Comparison of ENCODE assay signal across 22 cellular contexts in the genomic region with DNA sequence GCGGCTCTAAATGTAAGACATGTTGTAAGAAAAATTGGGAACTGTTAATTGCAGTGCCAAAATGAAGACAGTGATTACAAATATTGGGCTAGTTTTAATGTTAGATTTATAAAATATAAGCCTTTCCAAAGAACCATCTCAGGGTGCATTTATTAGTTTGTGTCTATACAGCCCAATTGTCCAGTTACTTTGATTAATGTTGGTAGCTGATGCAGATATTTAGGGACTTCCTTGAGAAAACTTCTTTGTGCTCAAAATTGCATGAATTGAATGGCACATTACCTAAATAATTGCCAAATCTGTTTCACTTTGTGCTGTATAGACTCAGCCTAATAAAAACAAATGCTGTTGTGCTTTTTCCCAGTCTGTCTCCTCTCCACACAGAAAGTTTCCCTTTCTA.
A peak's percentile ranks its signal among the peaks of the same experiment; 100 is the strongest.
DNase-seq lines count a peak whose midpoint lies in the region; ATAC-seq and TF ChIP-seq lines count a peak whose summit lies in the region.
"Had no signal": no experiment of that assay in that cellular context is flagged by ENCODE, and none has a peak within 500 bp of the region (broad histone marks: within the 10 kb centered on the region; RNA-seq: fewer than 3 reads in every experiment).

No MANE protein-coding gene starts in this region.

- H3K27me3 ChIP-seq in CD8-positive, alpha-beta memory T cell (ENCODE audit: insufficient read depth, low read length, poor library complexity, severe bottlenecking): no peaks in the 10 kb centered on the region
- H3K27me3 ChIP-seq in tibial nerve: no peaks in the 10 kb centered on the region
- H3K27me3 ChIP-seq: brain microvascular endothelial cell, heart right ventricle, neutrophil had no signal

- peaks cover 43% of the 10 kb centered on the region for H3K4me1 ChIP-seq in CD8-positive, alpha-beta memory T cell (ENCODE audit: insufficient read depth, low read length)
- H3K4me1 ChIP-seq in tibial nerve: peaks cover 0 to 7% (median under 1%) of the 10 kb centered on the region in 4 donors

- H3K27ac ChIP-seq in CD8-positive, alpha-beta memory T cell (ENCODE audit: low read depth, low read length): peak overlapping the region; percentile 14
- peak overlapping the region in 1 of 4 donors; percentile 53 for H3K27ac ChIP-seq in tibial nerve
- H3K27ac ChIP-seq: 22Rv1, brain microvascular endothelial cell, dorsolateral prefrontal cortex, neutrophil, thoracic aorta had no signal

- CTCF ChIA-PET in CD8-positive, alpha-beta memory T cell (lab: Charles Lee): interaction anchor here (1.1 kb wide), 1 partner anchor 40 kb away, joined by 3 read pairs; no protein-coding TSS in a partner anchor
- CTCF ChIA-PET in activated CD4-positive, alpha-beta memory T cell treated with anti-CD3 and anti-CD28 coated beads, Interleukin-2, amount 10 ng/mL, durations not matched to agents 7 days and 5 days (lab: Charles Lee): interaction anchor here (1.0 to 1.6 kb wide), 4 partner anchors 10 to 656 kb away, joined by 3 to 10 read pairs (median 4); no protein-coding TSS in a partner anchor

- H3K27me3 Mint-ChIP-seq in T-helper 1 cell treated with Interleukin-12 subunit alpha and Interleukin-12 subunit beta and Interleukin-4 antibody, amounts not matched to agents 30 μg/mL and 1 μg/mL, for 36 hours (ENCODE audit: low read depth): no peaks in the 10 kb centered on the region
- peaks cover 0 to 1% of the 10 kb centered on the region in 2 donors for H3K27me3 Mint-ChIP-seq in CD8-positive, alpha-beta memory T cell
- H3K27me3 Mint-ChIP-seq in activated CD4-positive, alpha-beta memory T cell treated with anti-CD3 and anti-CD28 coated beads, Interleukin-2, amount 10 ng/mL, durations not matched to agents 7 days and 5 days: no peaks in the 10 kb centered on the region
- no peaks in the 10 kb centered on the region for H3K27me3 Mint-ChIP-seq in memory B cell

- DNase-seq in T-helper 1 cell (no peak), memory B cell (ENCODE audit: low spot score in 2 of 2) (no peak), tibial nerve (ENCODE audit: low spot score in 2 of 2) (no peak), NOMO-1 treated with dmso at 0.1 percent for 144 hours (lab: John Stamatoyannopoulos, UW; ENCODE audit: unreplicated experiment) (no peak)
- no peak for DNase-seq in CD8-positive, alpha-beta memory T cell
- DNase-seq in activated CD4-positive, alpha-beta memory T cell treated with anti-CD3 and anti-CD28 coated beads, Interleukin-2, amount 10 ng/mL, durations not matched to agents 7 days and 5 days: no peak
- DNase-seq: activated gamma-delta T cell, brain microvascular endothelial cell, dorsolateral prefrontal cortex, heart right ventricle, islet precursor cell, mesendoderm, MM.1S, NCI-H2029 treated with DMSO at 0.1 percent for 48 hours, NCI-H69 had no signal

- H3K9me3 ChIP-seq in CD8-positive, alpha-beta memory T cell (ENCODE audit: low read length): no peaks in the 10 kb centered on the region
- H3K9me3 ChIP-seq in tibial nerve: no peaks in the 10 kb centered on the region
- H3K9me3 ChIP-seq: heart right ventricle, neutrophil, thoracic aorta had no signal

- H3K27ac Mint-ChIP-seq in T-helper 1 cell treated with Interleukin-12 subunit alpha and Interleukin-12 subunit beta and Interleukin-4 antibody, amounts not matched to agents 30 μg/mL and 1 μg/mL, for 36 hours: peak overlapping the region; percentile 93
- peak overlapping the region; percentile 92 to 100 (median 96) for H3K27ac Mint-ChIP-seq in CD8-positive, alpha-beta memory T cell
- H3K27ac Mint-ChIP-seq in activated CD4-positive, alpha-beta memory T cell treated with anti-CD3 and anti-CD28 coated beads, Interleukin-2, amount 10 ng/mL, durations not matched to agents 7 days and 5 days: peak overlapping the region; percentile 90
- H3K27ac Mint-ChIP-seq in memory B cell: peak overlapping the region; percentile 76

- peaks cover 26% of the 10 kb centered on the region for H3K36me3 ChIP-seq in CD8-positive, alpha-beta memory T cell (ENCODE audit: insufficient read depth, low read length)
- H3K36me3 ChIP-seq in tibial nerve: no peaks in the 10 kb centered on the region
- H3K36me3 ChIP-seq: brain microvascular endothelial cell, heart right ventricle, neutrophil, thoracic aorta had no signal

- peaks cover 71% of the 10 kb centered on the region for H3K4me1 Mint-ChIP-seq in T-helper 1 cell treated with Interleukin-12 subunit alpha and Interleukin-12 subunit beta and Interleukin-4 antibody, amounts not matched to agents 30 μg/mL and 1 μg/mL, for 36 hours (ENCODE audit: low read depth)
- peaks cover 50 to 64% (median 61%) of the 10 kb centered on the region in 3 donors for H3K4me1 Mint-ChIP-seq in CD8-positive, alpha-beta memory T cell
- H3K4me1 Mint-ChIP-seq in activated CD4-positive, alpha-beta memory T cell treated with anti-CD3 and anti-CD28 coated beads, Interleukin-2, amount 10 ng/mL, durations not matched to agents 7 days and 5 days: peaks cover 78% of the 10 kb centered on the region
- peaks cover 49% of the 10 kb centered on the region for H3K4me1 Mint-ChIP-seq in memory B cell

- 100% methylated on average over 1 of the region's 1 CpG for WGBS in tibial nerve, 2 donors

- TF ChIP-seq CTCF in tibial nerve (IDR thresholded peaks at IDR 0.05): no peak

- TF ChIP-seq EP300 in tibial nerve (IDR thresholded peaks at IDR 0.05): no peak

- TF ChIP-seq POLR2A in tibial nerve (IDR thresholded peaks at IDR 0.05): no peak

- H3K4me3 ChIP-seq in CD8-positive, alpha-beta memory T cell (ENCODE audit: low read length): peak overlapping the region; percentile 65
- no peak overlapping the region for H3K4me3 ChIP-seq in tibial nerve
- H3K4me3 ChIP-seq: dorsolateral prefrontal cortex, thoracic aorta had no signal

- POLR2A ChIA-PET in CD8-positive, alpha-beta memory T cell (lab: Charles Lee): interaction anchor here (1.0 to 18.8 kb wide), 4 partner anchors 9 to 452 kb away, joined by 3 to 285 read pairs (median 18); no protein-coding TSS in a partner anchor
- POLR2A ChIA-PET in activated CD4-positive, alpha-beta memory T cell treated with anti-CD3 and anti-CD28 coated beads, Interleukin-2, amount 10 ng/mL, durations not matched to agents 7 days and 5 days (lab: Charles Lee): interaction anchor here (1.0 to 41.9 kb wide), 11 partner anchors 4 to 656 kb away, joined by 3 to 1110 read pairs (median 5); no protein-coding TSS in a partner anchor

- H3K36me3 Mint-ChIP-seq in T-helper 1 cell treated with Interleukin-12 subunit alpha and Interleukin-12 subunit beta and Interleukin-4 antibody, amounts not matched to agents 30 μg/mL and 1 μg/mL, for 36 hours (ENCODE audit: low read depth): peaks cover 91% of the 10 kb centered on the region
- peaks cover 21 to 91% (median 22%) of the 10 kb centered on the region in 3 donors for H3K36me3 Mint-ChIP-seq in CD8-positive, alpha-beta memory T cell
- peaks cover 97% of the 10 kb centered on the region for H3K36me3 Mint-ChIP-seq in activated CD4-positive, alpha-beta memory T cell treated with anti-CD3 and anti-CD28 coated beads, Interleukin-2, amount 10 ng/mL, durations not matched to agents 7 days and 5 days (ENCODE audit: low read depth)
- H3K36me3 Mint-ChIP-seq in memory B cell: peaks cover 2% of the 10 kb centered on the region
- H3K36me3 Mint-ChIP-seq: CD14-positive monocyte had no signal

- no peak for ATAC-seq in memory B cell (ENCODE audit: low read depth)
- no peak for ATAC-seq in GM19397 (IDR thresholded peaks at IDR 0.05; ENCODE audit: unreplicated experiment)
- ATAC-seq: Panc1 had no signal

- no peaks in the 10 kb centered on the region for H3K9me3 Mint-ChIP-seq in T-helper 1 cell treated with Interleukin-12 subunit alpha and Interleukin-12 subunit beta and Interleukin-4 antibody, amounts not matched to agents 30 μg/mL and 1 μg/mL, for 36 hours
- H3K9me3 Mint-ChIP-seq in CD8-positive, alpha-beta memory T cell: no peaks in the 10 kb centered on the region
- H3K9me3 Mint-ChIP-seq in activated CD4-positive, alpha-beta memory T cell treated with anti-CD3 and anti-CD28 coated beads, Interleukin-2, amount 10 ng/mL, durations not matched to agents 7 days and 5 days: no peaks in the 10 kb centered on the region
- H3K9me3 Mint-ChIP-seq in memory B cell: no peaks in the 10 kb centered on the region
- H3K9me3 Mint-ChIP-seq: CD14-positive monocyte had no signal

- peak overlapping the region; percentile 87 for H3K4me3 Mint-ChIP-seq in T-helper 1 cell treated with Interleukin-12 subunit alpha and Interleukin-12 subunit beta and Interleukin-4 antibody, amounts not matched to agents 30 μg/mL and 1 μg/mL, for 36 hours
- peak overlapping the region; percentile 89 to 98 (median 91) for H3K4me3 Mint-ChIP-seq in CD8-positive, alpha-beta memory T cell
- peak overlapping the region; percentile 83 for H3K4me3 Mint-ChIP-seq in activated CD4-positive, alpha-beta memory T cell treated with anti-CD3 and anti-CD28 coated beads, Interleukin-2, amount 10 ng/mL, durations not matched to agents 7 days and 5 days
- peak overlapping the region; percentile 24 for H3K4me3 Mint-ChIP-seq in memory B cell

Comparison
In these comparisons a context has a peak if more than half of its experiments do, and no peak if none do; other contexts are left out.
1. H3K4me3 Mint-ChIP-seq: peak in every context shown above with its lines; median percentile 91 in CD8-positive, alpha-beta memory T cell; 87 in T-helper 1 cell treated with Interleukin-12 subunit alpha and Interleukin-12 subunit beta and Interleukin-4 antibody, amounts not matched to agents 30 μg/mL and 1 μg/mL, for 36 hours; 83 in activated CD4-positive, alpha-beta memory T cell treated with anti-CD3 and anti-CD28 coated beads, Interleukin-2, amount 10 ng/mL, durations not matched to agents 7 days and 5 days; 24 in memory B cell.